In the genomic region with DNA sequence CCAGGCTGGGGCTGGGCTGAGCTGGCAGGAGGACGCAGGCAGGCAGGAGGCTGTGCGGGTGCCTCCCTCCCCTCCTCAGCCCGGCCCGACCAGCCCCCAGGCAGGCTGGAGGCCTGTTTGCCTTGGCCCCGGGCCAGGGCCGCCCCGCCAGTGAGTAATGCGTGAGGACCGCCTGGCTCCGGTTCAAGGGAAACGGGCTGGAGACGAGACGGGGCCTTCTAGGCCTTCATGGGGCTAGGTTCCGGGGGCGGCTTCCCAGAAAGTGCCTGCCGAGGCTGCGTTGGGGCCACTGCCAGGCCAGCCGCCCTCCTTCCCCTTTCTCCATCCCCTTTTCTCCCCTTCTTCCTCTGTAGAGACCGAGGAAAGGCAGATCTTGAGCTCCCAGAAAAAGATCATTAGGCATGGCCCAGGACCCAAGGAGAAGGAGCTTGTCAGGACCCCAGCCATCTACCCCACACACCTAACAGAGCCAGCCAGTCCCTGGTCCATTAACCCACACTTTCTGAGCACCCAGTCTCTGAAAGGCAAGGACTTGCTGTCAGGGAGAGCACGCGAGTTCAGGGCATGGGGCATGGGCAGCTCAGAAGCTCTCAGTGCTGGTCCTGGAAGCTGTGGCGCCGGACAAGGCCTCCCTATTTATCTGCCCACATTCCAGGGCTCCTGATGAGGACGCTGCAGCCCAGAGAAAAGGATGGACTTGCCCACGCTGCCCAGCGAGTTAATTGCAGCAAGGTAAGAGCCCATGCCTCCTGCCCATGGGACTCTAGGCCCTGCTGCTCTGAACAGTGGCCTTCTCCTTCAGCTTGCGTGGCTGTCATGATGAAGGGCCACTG, we compare ENCODE assay signal across 8 cellular contexts. TPM values are rescaled to one million over a fixed set of nuclear protein-coding genes. Genes with fewer than 3 reads are reported as not detected.
A peak's percentile ranks its signal among the peaks of the same experiment; 100 is the strongest.
DNase-seq lines count a peak whose midpoint lies in the region; ATAC-seq and TF ChIP-seq lines count a peak whose summit lies in the region.

No MANE protein-coding gene starts in this region.

- no peaks in the 10 kb centered on the region for H3K27me3 ChIP-seq in sigmoid colon

- peaks cover 0 to 6% (median 1%) of the 10 kb centered on the region in 4 donors for H3K9me3 ChIP-seq in sigmoid colon

- TF ChIP-seq EP300 in sigmoid colon (IDR thresholded peaks at IDR 0.05): no peak

- TF ChIP-seq CTCF in AG04449 (IDR thresholded peaks at IDR 0.05; ENCODE audit: insufficient read depth, low read length, missing control alignments): no peak
- TF ChIP-seq CTCF in sigmoid colon (IDR thresholded peaks at IDR 0.05): no peak

- H3K4me1 ChIP-seq in sigmoid colon: peaks cover 0 to 24% (median 19%) of the 10 kb centered on the region in 4 donors

- peak; percentile 88 to 93 for ATAC-seq in left cardiac atrium

- WGBS in sigmoid colon, 2 donors: 34 to 52% methylated on average over 27 of the region's 27 CpGs

- H3K4me3 ChIP-seq in AG04449 (ENCODE audit: low read depth, low read length) (no peak overlapping the region), sigmoid colon (no peak overlapping the region)

- peak overlapping the region; percentile 56 to 81 (median 72) for H3K27ac ChIP-seq in sigmoid colon

- intact Hi-C loops in left cardiac atrium (cut with DNase I): no loop called here
- intact Hi-C loops in sigmoid colon (cut with DNase I): no loop called here

- POLR2A ChIA-PET in AG04449 (lab: Yijun Ruan, JAX): interaction anchor here (0.5 to 1.4 kb wide), 3 partner anchors 22 to 497 kb away, joined by 3 to 6 read pairs (median 3); no protein-coding TSS in a partner anchor

- TF ChIP-seq POLR2A in sigmoid colon (IDR thresholded peaks at IDR 0.05): no peak

- H3K36me3 ChIP-seq in sigmoid colon: no peaks in the 10 kb centered on the region

- DNase-seq in AG04449 (ENCODE audit: low read depth, low spot score) (peak; percentile 61), Kasumi-1 (lab: John Stamatoyannopoulos, UW) (peak; percentile 59 to 69), UCSD-AML1 (lab: John Stamatoyannopoulos, UW; ENCODE audit: unreplicated experiment) (peak; percentile 72), left cardiac atrium (peak; percentile 97), sigmoid colon (peak; percentile 93), cerebellar nuclear complex (lab: John Stamatoyannopoulos, UW) (no peak), T-helper 2 cell (no peak)
- no peak for DNase-seq in activated CD4-positive, alpha-beta T cell treated with anti-CD3 and anti-CD28 coated beads, Interleukin-2, amount 50 U/mL, for 48 hours

- CTCF ChIA-PET in AG04449 (lab: Yijun Ruan, JAX): interaction anchor here (1.8 kb wide), 1 partner anchor 20 kb away, joined by 4 read pairs; no protein-coding TSS in a partner anchor

RNA-seq across cellular contexts. Expression of gene SMAD7, which starts 48.5 kb away (rescaled TPM):
- total RNA-seq in left cardiac atrium (10 to 100 TPM; 17.1 to 49.0 TPM), sigmoid colon (10 to 100 TPM; 13.2 to 29.1 (median 21.5) TPM)
- polyA plus RNA-seq in sigmoid colon: 10 to 100 TPM; 16.8 to 19.0 (median 18.3) TPM

Comparison
In these comparisons a context has a peak if more than half of its experiments do, and no peak if none do; other contexts are left out.
1. DNase-seq: peak in AG04449 (single experiment), Kasumi-1 (2 of 2), UCSD-AML1 (single experiment), left cardiac atrium (single experiment) and sigmoid colon (single experiment); none in cerebellar nuclear complex (0 of 2), T-helper 2 cell (0 of 5) and activated CD4-positive, alpha-beta T cell treated with anti-CD3 and anti-CD28 coated beads, Interleukin-2, amount 50 U/mL, for 48 hours (0 of 2).